17 cellular contexts compared by ENCODE assay signal in genomic region chr22:31726692-31727091, GRCh38.
"Had no signal": no experiment of that assay in that cellular context is flagged by ENCODE, and none has a peak within 500 bp of the region (broad histone marks: within the 10 kb centered on the region; RNA-seq: fewer than 3 reads in every experiment).

No MANE protein-coding gene starts in this region.

- DNase-seq: effector CD4-positive, alpha-beta T cell; endodermal cell; erythroblast; foreskin melanocyte; islet precursor cell; left lung; mesendoderm; naive B cell; small intestine; stimulated activated CD4-positive, alpha-beta T cell treated with anti-CD3 and anti-CD28 coated beads, Interleukin-12 subunit alpha, Interleukin-12 subunit beta, amount 100 ng/mL, for 4 hours; stimulated activated naive CD4-positive, alpha-beta T cell; upper lobe of left lung; uterus had no signal

- H3K4me3 ChIP-seq: coronary artery, left lung, suprapubic skin, tibial artery, upper lobe of left lung, uterus had no signal

- H3K9me3 Mint-ChIP-seq: endodermal cell, naive B cell, nephron had no signal

- H3K4me1 Mint-ChIP-seq: nephron had no signal

- H3K27me3 ChIP-seq: left lung, suprapubic skin, tibial artery, upper lobe of left lung, uterus had no signal

- H3K27me3 Mint-ChIP-seq: naive B cell had no signal

- H3K36me3 Mint-ChIP-seq: naive B cell had no signal

- H3K27ac ChIP-seq: coronary artery, left lung, suprapubic skin, tibial artery, upper lobe of left lung, uterus had no signal

- H3K36me3 ChIP-seq: uterus had no signal

- ATAC-seq: left lung had no signal

- H3K27ac Mint-ChIP-seq: endodermal cell, nephron had no signal

- H3K9me3 ChIP-seq: left lung, suprapubic skin, tibial artery, upper lobe of left lung, uterus had no signal

- H3K4me1 ChIP-seq: suprapubic skin, tibial artery, upper lobe of left lung, uterus had no signal

- H3K4me3 Mint-ChIP-seq: endodermal cell, naive B cell, nephron had no signal
